Comparison of ENCODE assay signal across 11 cellular contexts in genomic region chr14:54398028-54398368, GRCh38. TPM values are rescaled to one million over a fixed set of nuclear protein-coding genes. Genes with fewer than 3 reads are reported as not detected.
DNase-seq lines count a peak whose midpoint lies in the region; ATAC-seq, FAIRE-seq and TF ChIP-seq lines count a peak whose summit lies in the region.
"Had no signal": no experiment of that assay in that cellular context is flagged by ENCODE, and none has a peak within 500 bp of the region (broad histone marks: within the 10 kb centered on the region; RNA-seq: fewer than 3 reads in every experiment).

No MANE protein-coding gene starts in this region.

- CTCF ChIA-PET in AG04449 (lab: Yijun Ruan, JAX) = interaction anchor here (1.0 to 5.0 kb wide), 6 partner anchors 8 to 90 kb away, joined by 3 to 31 read pairs (median 4); no protein-coding TSS in a partner anchor

- H3K9ac ChIP-seq in SK-N-MC (ENCODE audit: insufficient read length) = peak overlapping the region; percentile 81

- peaks cover 6% of the 10 kb centered on the region for H3K27me3 Mint-ChIP-seq in glutamatergic neuron (ENCODE audit: unreplicated experiment)

- H3K9me3 Mint-ChIP-seq in glutamatergic neuron (ENCODE audit: unreplicated experiment) = peaks cover 4% of the 10 kb centered on the region

- H3K27ac Mint-ChIP-seq in glutamatergic neuron (ENCODE audit: unreplicated experiment) = no peak overlapping the region

- TF ChIP-seq CTCF in AG04449 (IDR thresholded peaks at IDR 0.05; ENCODE audit: insufficient read depth, low read length, missing control alignments) = no peak
- no peak for TF ChIP-seq CTCF in GM12865 (IDR thresholded peaks at IDR 0.05; ENCODE audit: insufficient read depth, low read depth, low read length, missing control alignments)
- TF ChIP-seq CTCF in glutamatergic neuron (IDR thresholded peaks at IDR 0.05; ENCODE audit: partially characterized antibody, unreplicated experiment) = no peak
- TF ChIP-seq CTCF in gastrocnemius medialis (IDR thresholded peaks at IDR 0.05 in 4 of 5, conservative IDR thresholded peaks at IDR 0.05 in 1 of 5) = no peak

- H3K36me3 ChIP-seq in SK-N-MC (ENCODE audit: insufficient read depth, low read length) (peaks cover 24% of the 10 kb centered on the region), gastrocnemius medialis (no peaks in the 10 kb centered on the region)

- intact Hi-C loops in gastrocnemius medialis (cut with DNase I; ENCODE audit: low total_unique reads) = no loop called here

- TF ChIP-seq POLR2A in GM18505 (IDR thresholded peaks at IDR 0.05; ENCODE audit: borderline replicate concordance, extremely low read depth, insufficient read depth, insufficient read length) (no peak), gastrocnemius medialis (IDR thresholded peaks at IDR 0.05) (no peak), H54 (IDR thresholded peaks at IDR 0.05; ENCODE audit: low read depth, low read length) (no peak)

- peaks cover 3 to 12% of the 10 kb centered on the region in 2 donors for H3K4me1 ChIP-seq in gastrocnemius medialis

- no peaks in the 10 kb centered on the region for H3K27me3 ChIP-seq in gastrocnemius medialis
- H3K27me3 ChIP-seq: foreskin keratinocyte had no signal

- no peaks in the 10 kb centered on the region; the same call in 1 of the 2 replicates for H3K9me3 ChIP-seq in SK-N-MC (ENCODE audit: low read depth, low read length)
- no peaks in the 10 kb centered on the region for H3K9me3 ChIP-seq in gastrocnemius medialis

- no peak for ATAC-seq in GM18505 (IDR thresholded peaks at IDR 0.05; ENCODE audit: unreplicated experiment)
- ATAC-seq in gastrocnemius medialis = no peak
- ATAC-seq in HG02610 (IDR thresholded peaks at IDR 0.05; ENCODE audit: unreplicated experiment) = no peak

- peaks cover 8% of the 10 kb centered on the region for H3K36me3 Mint-ChIP-seq in glutamatergic neuron (ENCODE audit: unreplicated experiment)

- H3K27ac ChIP-seq in SK-N-MC = no peak overlapping the region
- H3K27ac ChIP-seq in gastrocnemius medialis = no peak overlapping the region

- H3K4me1 Mint-ChIP-seq in glutamatergic neuron (ENCODE audit: low read depth, unreplicated experiment) = no peaks in the 10 kb centered on the region

- peak overlapping the region; percentile 84 for H3K4me3 Mint-ChIP-seq in glutamatergic neuron (ENCODE audit: unreplicated experiment)

- FAIRE-seq in H54 (lab: Jason Lieb, UNC) = no peak
- FAIRE-seq: G401.6 had no signal

- in situ Hi-C loops in gastrocnemius medialis (cut with MboI; ENCODE audit: low sequenced_read_pairs in 4 of 4) = no loop called here

- H3K4me3 ChIP-seq in AG04449 (ENCODE audit: low read depth, low read length) (peak overlapping the region; percentile 85), GM12865 (ENCODE audit: low read depth, low read length) (peak overlapping the region; percentile 75), SK-N-MC (peak overlapping the region; percentile 91), gastrocnemius medialis (no peak overlapping the region)

- DNase-seq in AG04449 (ENCODE audit: low read depth, low spot score) = no peak
- DNase-seq in GM12865 (ENCODE audit: low read depth) = peak; percentile 17
- no peak for DNase-seq in SK-N-MC (ENCODE audit: low read depth, low spot score)
- DNase-seq in glutamatergic neuron = no peak
- no peak for DNase-seq in gastrocnemius medialis
- no peak for DNase-seq in H54 (ENCODE audit: insufficient read length, low spot score)
- DNase-seq: T1000 had no signal

- POLR2A ChIA-PET in AG04449 (lab: Yijun Ruan, JAX) = no interaction called here

RNA-seq across cellular contexts. Expression of gene CDKN3, which starts 1.2 kb away (rescaled TPM):
- total RNA-seq in glutamatergic neuron (ENCODE audit: unreplicated experiment) (4.4 TPM), gastrocnemius medialis (1 to 10 TPM; 1.2 to 5.1 (median 1.6) TPM)

RNA-seq across cellular contexts. Expression of gene CNIH1, which starts 43.2 kb away (rescaled TPM):
- total RNA-seq in glutamatergic neuron (ENCODE audit: unreplicated experiment) (71.9 TPM), gastrocnemius medialis (100 to 1,000 TPM in 3 of 4 donors, 10 to 100 TPM in 1; 73.4 to 176 (median 136) TPM)

Comparison
In these comparisons a context has a peak if more than half of its experiments do, and no peak if none do; other contexts are left out.
1. H3K4me3 ChIP-seq: peak in AG04449 (single experiment), GM12865 (single experiment) and SK-N-MC (single experiment); none in gastrocnemius medialis (0 of 4).